Comparison of ENCODE assay signal across 1 cellular context in genomic region chr11:22433517-22433916, GRCh38.
TF ChIP-seq lines count a peak whose summit lies in the region.

No MANE protein-coding gene starts in this region.

TF ChIP-seq in H1, 55 proteins besides CTCF, POLR2A, EP300 and RAD21 (continued from another document):
- no peak for TF ChIP-seq RXRA (IDR thresholded peaks at IDR 0.05; ENCODE audit: insufficient read depth, low read depth, low read length)
- TF ChIP-seq USF2 (IDR thresholded peaks at IDR 0.05; ENCODE audit: low read length) = no peak
- TF ChIP-seq JUN (IDR thresholded peaks at IDR 0.05; ENCODE audit: low read depth, low read length) = no peak
- no peak for TF ChIP-seq SP1 (IDR thresholded peaks at IDR 0.05; ENCODE audit: low read depth, low read length)
- TF ChIP-seq E2F6 (IDR thresholded peaks at IDR 0.05) = no peak
